23 cellular contexts compared by ENCODE assay signal in genomic region chr2:67286981-67287759, GRCh38.
DNase-seq lines count a peak whose midpoint lies in the region; ATAC-seq, FAIRE-seq and TF ChIP-seq lines count a peak whose summit lies in the region.
"Had no signal": no experiment of that assay in that cellular context is flagged by ENCODE, and none has a peak within 500 bp of the region (broad histone marks: within the 10 kb centered on the region; RNA-seq: fewer than 3 reads in every experiment).

No MANE protein-coding gene starts in this region.

- WGBS in mammary epithelial cell (ENCODE audit: low coverage, missing lambda C conversion rate), result 80% methylated on average over 2 of the region's 2 CpGs

- FAIRE-seq in kidney (lab: Jason Lieb, UNC), result peak; percentile 90

- CTCF ChIA-PET in mammary epithelial cell (lab: Charles Lee; ENCODE audit: low non-redundant PET), result interaction anchor here (0.6 kb wide), 1 partner anchor 12 kb away, joined by 3 read pairs; no protein-coding TSS in a partner anchor

- H3K4me1 Mint-ChIP-seq in stimulated activated memory B cell treated with anti-CD40 and anti-IgM and Interleukin-4, amounts not matched to agents 10 μg/mL and 1 μg/mL and 100 μg/mL, for 72 hours, result no peaks in the 10 kb centered on the region
- H3K4me1 Mint-ChIP-seq: CD14-positive monocyte had no signal

- no peaks in the 10 kb centered on the region for H3K27me3 Mint-ChIP-seq in stimulated activated memory B cell treated with anti-CD40 and anti-IgM and Interleukin-4, amounts not matched to agents 10 μg/mL and 1 μg/mL and 100 μg/mL, for 72 hours

- H3K9me3 Mint-ChIP-seq in stimulated activated memory B cell treated with anti-CD40 and anti-IgM and Interleukin-4, amounts not matched to agents 10 μg/mL and 1 μg/mL and 100 μg/mL, for 72 hours, result no peaks in the 10 kb centered on the region

- no peak for TF ChIP-seq POLR2A in breast epithelium (IDR thresholded peaks at IDR 0.05)
- no peak for TF ChIP-seq POLR2A in vagina (IDR thresholded peaks at IDR 0.05)

- H3K79me2 ChIP-seq in mammary epithelial cell (ENCODE audit: insufficient read depth, low read length), result no peaks in the 10 kb centered on the region

- intact Hi-C loops in mammary epithelial cell (cut with micrococcal nuclease) (no loop called here), breast epithelium (cut with DNase I; ENCODE audit: low total_unique reads) (no loop called here), kidney (cut with DNase I) (no loop called here), left lung (cut with DNase I) (no loop called here), vagina (cut with DNase I) (no loop called here)

- no peak for DNase-seq in mammary epithelial cell
- DNase-seq in breast epithelium (ENCODE audit: low spot score in 2 of 2), result no peak
- peak; percentile 36 for DNase-seq in brain microvascular endothelial cell
- no peak for DNase-seq in kidney
- no peak for DNase-seq in left lung
- DNase-seq in vagina (ENCODE audit: extremely low spot score in 2 of 2), result no peak
- DNase-seq: DND-41, GM23248, HCEC 1CT, Karpas-422, MG63, NCI-H1092, NCI-H2081 treated with DMSO at 0.1 percent for 48 hours, NCI-H510A treated with DMSO at 0.1 percent for 48 hours, NCI-H774, OCI-M1, SHP77 treated with DMSO at 0.1 percent for 48 hours, SK-N-SH had no signal

- H3K4me1 ChIP-seq in mammary epithelial cell (ENCODE audit: insufficient read depth, low read length) (peaks cover 23% of the 10 kb centered on the region), breast epithelium (no peaks in the 10 kb centered on the region), kidney (ENCODE audit: control insufficient read depth in 1 of 2, insufficient read depth in 1 of 2, low read depth in 1 of 2, low read length in 2 of 2) (no peaks in the 10 kb centered on the region), left lung (no peaks in the 10 kb centered on the region), vagina (no peaks in the 10 kb centered on the region)

- ATAC-seq in left lung (no peak), GM19023 (IDR thresholded peaks at IDR 0.05; ENCODE audit: unreplicated experiment) (no peak)
- no peak for ATAC-seq in stimulated activated memory B cell treated with anti-CD40 and anti-IgM and Interleukin-4, amounts not matched to agents 10 μg/mL and 1 μg/mL and 100 μg/mL, for 72 hours

- H3K27ac ChIP-seq in mammary epithelial cell (ENCODE audit: insufficient read depth, low read depth, low read length), result no peak overlapping the region
- no peak overlapping the region for H3K27ac ChIP-seq in breast epithelium
- H3K27ac ChIP-seq in brain microvascular endothelial cell, result no peak overlapping the region
- H3K27ac ChIP-seq in kidney (ENCODE audit: low read depth in 2 of 2, low read length in 2 of 2), result no peak overlapping the region
- no peak overlapping the region for H3K27ac ChIP-seq in left lung
- no peak overlapping the region for H3K27ac ChIP-seq in vagina
- H3K27ac ChIP-seq: 22Rv1, GM23248, HL-60 had no signal

- H3K4me3 ChIP-seq in mammary epithelial cell (replicated peaks in 1 of 3; ENCODE audit: insufficient read depth in 1 of 3, low read depth in 2 of 3, low read length in 3 of 3) (no peak overlapping the region), breast epithelium (no peak overlapping the region), brain microvascular endothelial cell (ENCODE audit: low read depth, low read length) (no peak overlapping the region), kidney (ENCODE audit: low read length in 2 of 2) (no peak overlapping the region), left lung (no peak overlapping the region), vagina (no peak overlapping the region)
- H3K4me3 ChIP-seq: GM23248, MG63 had no signal

- in situ Hi-C loops in mammary epithelial cell (cut with MboI; ENCODE audit: low sequenced_read_pairs in 2 of 2) (no loop called here), brain microvascular endothelial cell (cut with HindIII; ENCODE audit: low pct_ligation_motif_present, low sequenced_read_pairs) (no loop called here)

- dilution Hi-C loops in mammary epithelial cell (cut with HindIII; ENCODE audit: low sequenced_read_pairs), result no loop called here

- H3K4me2 ChIP-seq in mammary epithelial cell (ENCODE audit: insufficient read depth, low read depth, low read length), result no peak overlapping the region
- H3K4me2 ChIP-seq: SK-N-SH had no signal

- H2AFZ ChIP-seq in mammary epithelial cell (ENCODE audit: low read depth, low read length), result peak overlapping the region; percentile 46
- H2AFZ ChIP-seq: GM23248 had no signal

- H3K36me3 ChIP-seq in mammary epithelial cell (ENCODE audit: insufficient read depth, low read length) (no peaks in the 10 kb centered on the region), breast epithelium (no peaks in the 10 kb centered on the region), brain microvascular endothelial cell (replicated peaks) (no peaks in the 10 kb centered on the region), kidney (ENCODE audit: control insufficient read depth in 1 of 2, insufficient read depth in 2 of 2, low read length in 2 of 2) (no peaks in the 10 kb centered on the region), left lung (no peaks in the 10 kb centered on the region), vagina (no peaks in the 10 kb centered on the region)
- H3K36me3 ChIP-seq: MG63 had no signal

- H3K27ac Mint-ChIP-seq in stimulated activated memory B cell treated with anti-CD40 and anti-IgM and Interleukin-4, amounts not matched to agents 10 μg/mL and 1 μg/mL and 100 μg/mL, for 72 hours, result no peak overlapping the region
- H3K27ac Mint-ChIP-seq: CD14-positive monocyte had no signal

- H3K9me3 ChIP-seq in mammary epithelial cell (replicated peaks; ENCODE audit: insufficient read depth, low read length) (no peaks in the 10 kb centered on the region), breast epithelium (no peaks in the 10 kb centered on the region), kidney (ENCODE audit: control insufficient read depth in 1 of 2, low read length in 2 of 2) (no peaks in the 10 kb centered on the region), left lung (no peaks in the 10 kb centered on the region), vagina (no peaks in the 10 kb centered on the region)
- H3K9me3 ChIP-seq: SK-N-SH had no signal

- no peak overlapping the region for H3K4me3 Mint-ChIP-seq in stimulated activated memory B cell treated with anti-CD40 and anti-IgM and Interleukin-4, amounts not matched to agents 10 μg/mL and 1 μg/mL and 100 μg/mL, for 72 hours
- H3K4me3 Mint-ChIP-seq: CD14-positive monocyte had no signal

- H3K36me3 Mint-ChIP-seq in stimulated activated memory B cell treated with anti-CD40 and anti-IgM and Interleukin-4, amounts not matched to agents 10 μg/mL and 1 μg/mL and 100 μg/mL, for 72 hours, result no peaks in the 10 kb centered on the region
- H3K36me3 Mint-ChIP-seq: CD14-positive monocyte had no signal

- no peaks in the 10 kb centered on the region for H3K27me3 ChIP-seq in mammary epithelial cell (ENCODE audit: insufficient read depth, low read length)
- H3K27me3 ChIP-seq in breast epithelium, result no peaks in the 10 kb centered on the region
- no peaks in the 10 kb centered on the region for H3K27me3 ChIP-seq in brain microvascular endothelial cell (replicated peaks)
- no peaks in the 10 kb centered on the region for H3K27me3 ChIP-seq in left lung
- H3K27me3 ChIP-seq in vagina, result no peaks in the 10 kb centered on the region
- H3K27me3 ChIP-seq: MG63 had no signal

- no TSS peak for BruUV-seq in mammary epithelial cell (replicated peaks; lab: Mats Ljungman, UMichigan)

- TF ChIP-seq CTCF in mammary epithelial cell (conservative IDR thresholded peaks at IDR 0.05 in 1 of 2, IDR thresholded peaks at IDR 0.05 in 1 of 2; ENCODE audit: extremely low read depth in 1 of 2, insufficient read depth in 1 of 2, low read depth in 1 of 2, low read length in 2 of 2), result no peak
- no peak for TF ChIP-seq CTCF in breast epithelium (IDR thresholded peaks at IDR 0.05)
- no peak for TF ChIP-seq CTCF in brain microvascular endothelial cell (IDR thresholded peaks at IDR 0.05; ENCODE audit: low read depth, low read length, missing control alignments)
- no peak for TF ChIP-seq CTCF in kidney (IDR thresholded peaks at IDR 0.05; ENCODE audit: borderline replicate concordance, extremely low read depth, insufficient read depth)
- TF ChIP-seq CTCF in left lung (IDR thresholded peaks at IDR 0.05), result no peak
- TF ChIP-seq CTCF in vagina (IDR thresholded peaks at IDR 0.05), result no peak

- no peak overlapping the region for H3K9ac ChIP-seq in mammary epithelial cell (ENCODE audit: insufficient read depth, low read length)
- H3K9ac ChIP-seq in kidney (ENCODE audit: low read length in 2 of 2), result no peak overlapping the region
- H3K9ac ChIP-seq: GM23248, SK-N-SH had no signal

- no peaks in the 10 kb centered on the region for H4K20me1 ChIP-seq in mammary epithelial cell (ENCODE audit: insufficient read depth, low read length)
